Comparison of ENCODE assay signal across 1 cellular context in the genomic region with DNA sequence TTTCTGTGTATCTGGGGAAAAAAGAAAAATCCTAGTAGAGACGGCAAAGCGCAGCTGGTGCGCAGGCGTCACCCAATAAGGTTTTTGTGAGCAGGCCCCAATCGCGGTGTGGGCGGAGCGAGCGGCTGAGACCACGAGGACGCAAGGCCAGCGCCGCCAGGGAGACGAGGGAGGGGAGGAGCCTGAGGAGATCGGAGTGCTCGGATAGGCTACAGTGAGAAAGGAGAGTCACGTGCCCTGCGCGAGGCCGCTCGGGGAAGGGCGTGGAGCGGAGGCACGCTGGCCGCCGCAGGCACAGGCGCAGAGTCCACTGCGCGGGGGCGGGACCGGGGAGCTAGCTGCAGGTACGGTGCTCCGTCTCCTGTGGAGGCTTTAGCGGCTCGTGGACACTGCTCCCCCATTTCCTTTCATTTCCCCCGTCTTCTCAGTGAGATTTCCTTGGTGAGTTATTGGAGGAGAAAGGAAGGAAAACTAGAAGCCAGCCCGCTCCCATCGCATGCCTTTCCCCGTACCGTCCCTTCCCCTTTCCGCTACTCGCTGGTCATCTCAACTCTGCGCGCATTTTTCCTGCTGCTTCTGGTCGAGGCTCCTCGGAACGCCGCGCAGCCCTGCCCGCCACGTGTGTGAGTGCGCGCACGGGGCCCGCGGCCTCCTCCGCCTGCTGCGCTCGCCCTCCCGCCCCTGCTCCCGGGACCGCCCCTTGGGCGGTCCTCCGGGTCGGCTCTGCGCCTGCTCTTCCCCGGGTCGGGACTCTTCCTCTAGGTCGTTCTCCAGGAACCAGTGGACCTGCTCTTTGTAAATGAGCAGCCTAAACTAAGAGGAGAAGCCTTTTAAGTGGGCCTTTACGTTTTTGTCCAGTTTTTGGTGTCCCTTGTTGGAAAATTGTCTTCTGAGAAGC.
A peak's percentile ranks its signal among the peaks of the same experiment; 100 is the strongest.
TF ChIP-seq lines count a peak whose summit lies in the region.

Gene THNSL1 (plus strand): TSS at position 264 of the 898 bp plus-strand sequence. CDS start 6,612 bp downstream, outside the sequence.

TF ChIP-seq in K562, 482 proteins besides CTCF, POLR2A, EP300 and RAD21 (continued from another document and continues in another):
- TF ChIP-seq TFAP4 (CRISPR knock-in tag; IDR thresholded peaks at IDR 0.05; ENCODE audit: borderline replicate concordance) (peak; percentile 87), PHF21A (IDR thresholded peaks at IDR 0.05; ENCODE audit: borderline replicate concordance, low read depth) (no peak), STAG1 (CRISPR knock-in tag; IDR thresholded peaks at IDR 0.05; ENCODE audit: borderline replicate concordance) (peak; percentile 71; the same call in 1 of the 2 replicates), RBM34 (IDR thresholded peaks at IDR 0.05; ENCODE audit: borderline replicate concordance, insufficient read depth, low read length) (no peak), SETDB1 (IDR thresholded peaks at IDR 0.05; ENCODE audit: low read length) (no peak), HLTF (IDR thresholded peaks at IDR 0.05) (peak; percentile 30; the same call in 1 of the 2 replicates), KAT2B (IDR thresholded peaks at IDR 0.05; ENCODE audit: low read depth, low read length) (no peak), SNIP1 (IDR thresholded peaks at IDR 0.05; ENCODE audit: low read depth) (no peak), TBL1XR1 (IDR thresholded peaks at IDR 0.05; ENCODE audit: low read length in 2 of 2) (0 out of 4 replicates have a peak, but pooled peaks of 1 of the 2 experiments have one; percentile 18), ZNF445 (CRISPR knock-in tag; IDR thresholded peaks at IDR 0.05; ENCODE audit: low read depth) (no peak), SUPT5H (IDR thresholded peaks at IDR 0.05) (peak; percentile 90), ZNF253 (CRISPR knock-in tag; conservative IDR thresholded peaks at IDR 0.05) (no peak), MGA (IDR thresholded peaks at IDR 0.05) (peak; percentile 99), RBFOX2 (IDR thresholded peaks at IDR 0.05; ENCODE audit: low read depth, low read length) (peak; percentile 96), SREBF1 (IDR thresholded peaks at IDR 0.05; ENCODE audit: borderline replicate concordance, low read depth, low read length) (no peak), SAFB (IDR thresholded peaks at IDR 0.05; ENCODE audit: borderline replicate concordance, low read depth, low read length) (no peak; the same call in 1 of the 2 replicates), TGIF2 (CRISPR knock-in tag; IDR thresholded peaks at IDR 0.05) (peak; percentile 91), ATF3 (IDR thresholded peaks at IDR 0.05) (no peak), ATF3 (CRISPR knock-in tag; conservative IDR thresholded peaks at IDR 0.05) (peak; percentile 76), NR2C1 (IDR thresholded peaks at IDR 0.05) (no peak), NR2C1 (tag; IDR thresholded peaks at IDR 0.05) (no peak), KLF16 (IDR thresholded peaks at IDR 0.05) (no peak)
- TF ChIP-seq, protein P1, sequence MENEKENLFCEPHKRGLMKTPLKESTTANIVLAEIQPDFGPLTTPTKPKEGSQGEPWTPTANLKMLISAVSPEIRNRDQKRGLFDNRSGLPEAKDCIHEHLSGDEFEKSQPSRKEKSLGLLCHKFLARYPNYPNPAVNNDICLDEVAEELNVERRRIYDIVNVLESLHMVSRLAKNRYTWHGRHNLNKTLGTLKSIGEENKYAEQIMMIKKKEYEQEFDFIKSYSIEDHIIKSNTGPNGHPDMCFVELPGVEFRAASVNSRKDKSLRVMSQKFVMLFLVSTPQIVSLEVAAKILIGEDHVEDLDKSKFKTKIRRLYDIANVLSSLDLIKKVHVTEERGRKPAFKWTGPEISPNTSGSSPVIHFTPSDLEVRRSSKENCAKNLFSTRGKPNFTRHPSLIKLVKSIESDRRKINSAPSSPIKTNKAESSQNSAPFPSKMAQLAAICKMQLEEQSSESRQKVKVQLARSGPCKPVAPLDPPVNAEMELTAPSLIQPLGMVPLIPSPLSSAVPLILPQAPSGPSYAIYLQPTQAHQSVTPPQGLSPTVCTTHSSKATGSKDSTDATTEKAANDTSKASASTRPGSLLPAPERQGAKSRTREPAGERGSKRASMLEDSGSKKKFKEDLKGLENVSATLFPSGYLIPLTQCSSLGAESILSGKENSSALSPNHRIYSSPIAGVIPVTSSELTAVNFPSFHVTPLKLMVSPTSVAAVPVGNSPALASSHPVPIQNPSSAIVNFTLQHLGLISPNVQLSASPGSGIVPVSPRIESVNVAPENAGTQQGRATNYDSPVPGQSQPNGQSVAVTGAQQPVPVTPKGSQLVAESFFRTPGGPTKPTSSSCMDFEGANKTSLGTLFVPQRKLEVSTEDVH (IDR thresholded peaks at IDR 0.05; ENCODE audit: low read depth, partially characterized antibody), result no peak
- TF ChIP-seq, protein P2, sequence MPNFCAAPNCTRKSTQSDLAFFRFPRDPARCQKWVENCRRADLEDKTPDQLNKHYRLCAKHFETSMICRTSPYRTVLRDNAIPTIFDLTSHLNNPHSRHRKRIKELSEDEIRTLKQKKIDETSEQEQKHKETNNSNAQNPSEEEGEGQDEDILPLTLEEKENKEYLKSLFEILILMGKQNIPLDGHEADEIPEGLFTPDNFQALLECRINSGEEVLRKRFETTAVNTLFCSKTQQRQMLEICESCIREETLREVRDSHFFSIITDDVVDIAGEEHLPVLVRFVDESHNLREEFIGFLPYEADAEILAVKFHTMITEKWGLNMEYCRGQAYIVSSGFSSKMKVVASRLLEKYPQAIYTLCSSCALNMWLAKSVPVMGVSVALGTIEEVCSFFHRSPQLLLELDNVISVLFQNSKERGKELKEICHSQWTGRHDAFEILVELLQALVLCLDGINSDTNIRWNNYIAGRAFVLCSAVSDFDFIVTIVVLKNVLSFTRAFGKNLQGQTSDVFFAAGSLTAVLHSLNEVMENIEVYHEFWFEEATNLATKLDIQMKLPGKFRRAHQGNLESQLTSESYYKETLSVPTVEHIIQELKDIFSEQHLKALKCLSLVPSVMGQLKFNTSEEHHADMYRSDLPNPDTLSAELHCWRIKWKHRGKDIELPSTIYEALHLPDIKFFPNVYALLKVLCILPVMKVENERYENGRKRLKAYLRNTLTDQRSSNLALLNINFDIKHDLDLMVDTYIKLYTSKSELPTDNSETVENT (CRISPR knock-in tag; IDR thresholded peaks at IDR 0.05), result peak; percentile 88; the same call in 1 of the 2 replicates
- TF ChIP-seq, protein P3, sequence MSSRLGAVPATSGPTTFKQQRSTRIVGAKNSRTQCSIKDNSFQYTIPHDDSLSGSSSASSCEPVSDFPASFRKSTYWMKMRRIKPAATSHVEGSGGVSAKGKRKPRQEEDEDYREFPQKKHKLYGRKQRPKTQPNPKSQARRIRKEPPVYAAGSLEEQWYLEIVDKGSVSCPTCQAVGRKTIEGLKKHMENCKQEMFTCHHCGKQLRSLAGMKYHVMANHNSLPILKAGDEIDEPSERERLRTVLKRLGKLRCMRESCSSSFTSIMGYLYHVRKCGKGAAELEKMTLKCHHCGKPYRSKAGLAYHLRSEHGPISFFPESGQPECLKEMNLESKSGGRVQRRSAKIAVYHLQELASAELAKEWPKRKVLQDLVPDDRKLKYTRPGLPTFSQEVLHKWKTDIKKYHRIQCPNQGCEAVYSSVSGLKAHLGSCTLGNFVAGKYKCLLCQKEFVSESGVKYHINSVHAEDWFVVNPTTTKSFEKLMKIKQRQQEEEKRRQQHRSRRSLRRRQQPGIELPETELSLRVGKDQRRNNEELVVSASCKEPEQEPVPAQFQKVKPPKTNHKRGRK (tag; IDR thresholded peaks at IDR 0.05), result no peak
